12 cellular contexts compared by ENCODE assay signal in genomic region chr10:23826399-23826798, GRCh38.
DNase-seq lines count a peak whose midpoint lies in the region; ATAC-seq and TF ChIP-seq lines count a peak whose summit lies in the region.
"Had no signal": no experiment of that assay in that cellular context is flagged by ENCODE, and none has a peak within 500 bp of the region (broad histone marks: within the 10 kb centered on the region; RNA-seq: fewer than 3 reads in every experiment).

No MANE protein-coding gene starts in this region.

- intact Hi-C loops in left cardiac atrium (cut with DNase I) = no loop called here
- intact Hi-C loops in Right ventricle myocardium superior (cut with DNase I) = no loop called here
- intact Hi-C loops in upper lobe of right lung (cut with DNase I) = no loop called here

- no peaks in the 10 kb centered on the region for H3K9me3 ChIP-seq in upper lobe of right lung
- H3K9me3 ChIP-seq: BE2C had no signal

- H3K27ac ChIP-seq in upper lobe of right lung = no peak overlapping the region

- DNase-seq in left cardiac atrium (peak; percentile 22), Right ventricle myocardium superior (no peak), fibroblast of villous mesenchyme (ENCODE audit: low read depth) (peak; percentile 2), upper lobe of right lung (no peak), C1 segment of cervical spinal cord (lab: John Stamatoyannopoulos, UW) (no peak)
- DNase-seq: activated CD8-positive, alpha-beta memory T cell treated with anti-CD3 and anti-CD28 coated beads, Interleukin-2, amount 50 U/mL, for 4 hours; BE2C; retina had no signal

- H3K4me1 ChIP-seq in upper lobe of right lung = no peaks in the 10 kb centered on the region
- H3K4me1 ChIP-seq: BE2C had no signal

- H3K27me3 ChIP-seq in upper lobe of right lung = no peaks in the 10 kb centered on the region
- H3K27me3 ChIP-seq: BE2C had no signal

- ATAC-seq in left cardiac atrium (peak in 1 of 2 donors; percentile 29), Right ventricle myocardium superior (ENCODE audit: poor library complexity) (no peak), upper lobe of right lung (peak; percentile 60), HG02981 (IDR thresholded peaks at IDR 0.05; ENCODE audit: unreplicated experiment) (no peak), GM18861 (IDR thresholded peaks at IDR 0.05; ENCODE audit: unreplicated experiment) (no peak)
- ATAC-seq: Panc1 had no signal

- no peaks in the 10 kb centered on the region for H3K36me3 ChIP-seq in upper lobe of right lung
- H3K36me3 ChIP-seq: BE2C had no signal

- H3K4me3 ChIP-seq in fibroblast of villous mesenchyme (ENCODE audit: low read depth, low read length) (no peak overlapping the region), upper lobe of right lung (no peak overlapping the region)

- TF ChIP-seq CTCF in fibroblast of villous mesenchyme (IDR thresholded peaks at IDR 0.05; ENCODE audit: insufficient read depth, low read depth, low read length) = no peak
- TF ChIP-seq CTCF in upper lobe of right lung (IDR thresholded peaks at IDR 0.05) = no peak

TF ChIP-seq in PFSK-1, 5 proteins besides CTCF, POLR2A, EP300 and RAD21:
- TF ChIP-seq SIN3A (IDR thresholded peaks at IDR 0.05; ENCODE audit: borderline replicate concordance, insufficient read depth, low read length) = no peak
- peak; percentile 87 to 95 for TF ChIP-seq REST (IDR thresholded peaks at IDR 0.05; ENCODE audit: insufficient read depth in 1 of 2, low read depth in 2 of 2, low read length in 2 of 2)
- TF ChIP-seq TAF1 (IDR thresholded peaks at IDR 0.05; ENCODE audit: borderline replicate concordance, insufficient read depth, low read length) = no peak
- TF ChIP-seq POLR2AphosphoS5 (IDR thresholded peaks at IDR 0.05; ENCODE audit: low read depth, low read length) = no peak
- no peak for TF ChIP-seq FOXP2 (optimal IDR thresholded peaks at IDR 0.05; ENCODE audit: borderline replicate concordance, extremely low read depth, extremely low read length, insufficient read depth)

Comparison
In these comparisons a context has a peak if more than half of its experiments do, and no peak if none do; other contexts are left out.
1. DNase-seq: peak in left cardiac atrium (single experiment) and fibroblast of villous mesenchyme (single experiment); none in Right ventricle myocardium superior (single experiment), upper lobe of right lung (single experiment) and C1 segment of cervical spinal cord (0 of 14).